Comparison of ENCODE assay signal across 13 cellular contexts in genomic region chr3:123287051-123287961, GRCh38.
"Had no signal": no experiment of that assay in that cellular context is flagged by ENCODE, and none has a peak within 500 bp of the region (broad histone marks: within the 10 kb centered on the region; RNA-seq: fewer than 3 reads in every experiment).

No MANE protein-coding gene starts in this region.

- H3K27me3 Mint-ChIP-seq: activated naive CD8-positive, alpha-beta T cell treated with anti-CD3 and anti-CD28 coated beads, Interleukin-2, amount 50 U/mL, for 24 hours had no signal

- H3K36me3 Mint-ChIP-seq: naive B cell had no signal

- H3K9me3 ChIP-seq: lower lobe of right lung, transverse colon had no signal

- H3K4me1 ChIP-seq: lower lobe of right lung, transverse colon had no signal

- H3K4me3 ChIP-seq: cardiac muscle cell, coronary artery, lower lobe of right lung, SK-N-MC, transverse colon had no signal

- H3K4me1 Mint-ChIP-seq: activated naive CD8-positive, alpha-beta T cell treated with anti-CD3 and anti-CD28 coated beads, Interleukin-2, amount 50 U/mL, for 24 hours had no signal

- H3K27ac ChIP-seq: cardiac muscle cell, coronary artery, epithelial cell of prostate, lower lobe of right lung, SK-N-MC, transverse colon had no signal

- DNase-seq: activated CD4-positive, alpha-beta T cell treated with anti-CD3 and anti-CD28 coated beads, Interleukin-2, amount 50 U/mL, for 1 hour; activated naive CD4-positive, alpha-beta T cell; activated naive CD8-positive, alpha-beta T cell treated with anti-CD3 and anti-CD28 coated beads, Interleukin-2, amount 50 U/mL, for 24 hours; activated T-cell treated with anti-CD3 and anti-CD28 coated beads, Interleukin-2, amount 50 U/mL, for 72 hours; effector CD8-positive, alpha-beta T cell; lower lobe of right lung; naive B cell; retina; transverse colon had no signal

- H3K4me3 Mint-ChIP-seq: activated naive CD8-positive, alpha-beta T cell treated with anti-CD3 and anti-CD28 coated beads, Interleukin-2, amount 50 U/mL, for 24 hours; activated T-cell treated with anti-CD3 and anti-CD28 coated beads, Interleukin-2, amount 50 U/mL, for 72 hours; naive B cell had no signal

- H3K9me3 Mint-ChIP-seq: activated naive CD8-positive, alpha-beta T cell treated with anti-CD3 and anti-CD28 coated beads, Interleukin-2, amount 50 U/mL, for 24 hours; activated T-cell treated with anti-CD3 and anti-CD28 coated beads, Interleukin-2, amount 50 U/mL, for 72 hours had no signal

- H3K36me3 ChIP-seq: lower lobe of right lung, transverse colon had no signal

- H3K27ac Mint-ChIP-seq: activated naive CD8-positive, alpha-beta T cell treated with anti-CD3 and anti-CD28 coated beads, Interleukin-2, amount 50 U/mL, for 24 hours; activated T-cell treated with anti-CD3 and anti-CD28 coated beads, Interleukin-2, amount 50 U/mL, for 72 hours had no signal

- H3K27me3 ChIP-seq: cardiac muscle cell, transverse colon had no signal
